In the genomic region with DNA sequence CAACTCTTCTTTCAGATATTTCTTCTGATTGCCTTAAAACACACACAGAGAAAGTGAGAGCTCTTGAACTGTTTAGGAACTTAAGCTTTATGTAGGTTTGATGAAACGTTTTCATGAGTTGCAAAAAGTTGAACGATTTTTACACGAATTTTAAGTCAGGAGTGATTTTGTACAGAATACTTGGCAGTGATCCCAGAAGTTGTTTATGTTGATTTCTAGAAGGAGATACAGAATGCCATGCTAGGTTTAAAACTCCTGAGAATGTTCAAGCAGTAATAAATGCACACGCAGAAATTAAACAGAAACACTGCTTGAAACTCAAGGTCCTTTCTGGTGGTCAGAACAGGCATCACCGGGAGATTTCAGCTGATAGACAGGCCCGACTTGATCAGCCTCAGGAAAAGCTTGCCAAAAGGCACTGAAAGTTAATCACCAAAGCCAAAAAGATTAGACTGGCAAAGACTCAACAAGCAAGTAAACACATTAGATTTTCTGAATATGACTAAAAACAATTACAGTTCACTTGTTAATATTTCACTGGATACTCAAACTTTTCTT, we compare ENCODE assay signal across 25 cellular contexts.
DNase-seq lines count a peak whose midpoint lies in the region; ATAC-seq, FAIRE-seq and TF ChIP-seq lines count a peak whose summit lies in the region.
"Had no signal": no experiment of that assay in that cellular context is flagged by ENCODE, and none has a peak within 500 bp of the region (broad histone marks: within the 10 kb centered on the region; RNA-seq: fewer than 3 reads in every experiment).

No MANE protein-coding gene starts in this region.

- no peaks in the 10 kb centered on the region for H3K36me3 Mint-ChIP-seq in activated CD4-positive, alpha-beta memory T cell treated with anti-CD3 and anti-CD28 coated beads, Interleukin-2, amount 10 ng/mL, durations not matched to agents 7 days and 5 days (ENCODE audit: low read depth)

- no peaks in the 10 kb centered on the region for H3K4me1 Mint-ChIP-seq in activated CD4-positive, alpha-beta memory T cell treated with anti-CD3 and anti-CD28 coated beads, Interleukin-2, amount 10 ng/mL, durations not matched to agents 7 days and 5 days
- H3K4me1 Mint-ChIP-seq: central memory CD8-positive, alpha-beta T cell had no signal

- CTCF ChIA-PET in Panc1 (lab: Charles Lee): no interaction called here
- CTCF ChIA-PET in activated CD4-positive, alpha-beta memory T cell treated with anti-CD3 and anti-CD28 coated beads, Interleukin-2, amount 10 ng/mL, durations not matched to agents 7 days and 5 days (lab: Charles Lee): no interaction called here

- no peak overlapping the region for H3K9ac ChIP-seq in liver (ENCODE audit: low read depth in 1 of 2, low read length in 2 of 2)

- TF ChIP-seq CTCF in Panc1 (IDR thresholded peaks at IDR 0.05): no peak
- TF ChIP-seq CTCF in liver (IDR thresholded peaks at IDR 0.05; ENCODE audit: low read depth, low read length, missing input control): peak; percentile 19
- no peak for TF ChIP-seq CTCF in upper lobe of right lung (IDR thresholded peaks at IDR 0.05)

- H3K4me1 ChIP-seq in Panc1 (ENCODE audit: control insufficient read depth, insufficient read depth, low read length) (peaks cover 28% of the 10 kb centered on the region), liver (ENCODE audit: control insufficient read depth in 4 of 4, insufficient read depth in 4 of 4, low read length in 3 of 4) (peaks cover 0 to 3% (median 1%) of the 10 kb centered on the region in 4 donors), upper lobe of right lung (no peaks in the 10 kb centered on the region)
- H3K4me1 ChIP-seq: transverse colon had no signal

- no peak overlapping the region for H3K4me3 Mint-ChIP-seq in activated CD4-positive, alpha-beta memory T cell treated with anti-CD3 and anti-CD28 coated beads, Interleukin-2, amount 10 ng/mL, durations not matched to agents 7 days and 5 days
- H3K4me3 Mint-ChIP-seq: activated T-cell treated with anti-CD3 and anti-CD28 coated beads, Interleukin-2, amount 50 U/mL, for 24 hours; central memory CD8-positive, alpha-beta T cell had no signal

- ATAC-seq in Panc1 (no peak), upper lobe of right lung (no peak)
- ATAC-seq: K562 had no signal

- BruUV-seq in Panc1 (replicated peaks; lab: Mats Ljungman, UMichigan): no TSS peak

- no peaks in the 10 kb centered on the region for H3K27me3 ChIP-seq in Panc1 (ENCODE audit: control insufficient read depth, insufficient read depth, low read length)
- H3K27me3 ChIP-seq in liver (ENCODE audit: control insufficient read depth in 4 of 4, insufficient read depth in 4 of 4, low read length in 3 of 4): no peaks in the 10 kb centered on the region
- no peaks in the 10 kb centered on the region for H3K27me3 ChIP-seq in upper lobe of right lung
- H3K27me3 ChIP-seq: neutrophil, stomach, transverse colon had no signal

- no peaks in the 10 kb centered on the region for H3K9me3 Mint-ChIP-seq in activated CD4-positive, alpha-beta memory T cell treated with anti-CD3 and anti-CD28 coated beads, Interleukin-2, amount 10 ng/mL, durations not matched to agents 7 days and 5 days
- H3K9me3 Mint-ChIP-seq: activated T-cell treated with anti-CD3 and anti-CD28 coated beads, Interleukin-2, amount 50 U/mL, for 24 hours; central memory CD8-positive, alpha-beta T cell had no signal

- intact Hi-C loops in Panc1 (cut with micrococcal nuclease; ENCODE audit: unreplicated experiment) (no loop called here), upper lobe of right lung (cut with DNase I) (no loop called here)

- no peaks in the 10 kb centered on the region for H3K9me3 ChIP-seq in Panc1 (ENCODE audit: control insufficient read depth, insufficient read depth, low read depth, low read length)
- no peaks in the 10 kb centered on the region for H3K9me3 ChIP-seq in liver (ENCODE audit: control insufficient read depth in 4 of 4, low read length in 3 of 4)
- H3K9me3 ChIP-seq in upper lobe of right lung: no peaks in the 10 kb centered on the region
- H3K9me3 ChIP-seq: neutrophil, stomach, transverse colon had no signal

- H3K4me3 ChIP-seq in Panc1 (ENCODE audit: low read depth in 2 of 2, low read length in 2 of 2): no peak overlapping the region
- no peak overlapping the region for H3K4me3 ChIP-seq in liver (ENCODE audit: low read depth in 1 of 3, low read length in 3 of 3)
- no peak overlapping the region for H3K4me3 ChIP-seq in upper lobe of right lung
- H3K4me3 ChIP-seq: K562, stomach, transverse colon had no signal

- H3K36me3 ChIP-seq in Panc1 (ENCODE audit: control insufficient read depth, insufficient read depth, low read length) (no peaks in the 10 kb centered on the region), liver (ENCODE audit: control insufficient read depth in 4 of 4, insufficient read depth in 3 of 4, low read depth in 1 of 4, low read length in 3 of 4) (no peaks in the 10 kb centered on the region), upper lobe of right lung (no peaks in the 10 kb centered on the region)
- H3K36me3 ChIP-seq: neutrophil, stomach, transverse colon had no signal

- FAIRE-seq in endometrium (lab: Jason Lieb, UNC): peak; percentile 31
- FAIRE-seq: K562 had no signal

- POLR2A ChIA-PET in Panc1 (lab: Charles Lee): no interaction called here
- POLR2A ChIA-PET in activated CD4-positive, alpha-beta memory T cell treated with anti-CD3 and anti-CD28 coated beads, Interleukin-2, amount 10 ng/mL, durations not matched to agents 7 days and 5 days (lab: Charles Lee): no interaction called here

- DNase-seq in D341Med (ENCODE audit: low spot score) (peak; percentile 52), Panc1 (ENCODE audit: low read depth, low spot score) (no peak), upper lobe of right lung (no peak), SK-N-DZ (ENCODE audit: low spot score) (no peak), amniotic stem cell (lab: John Stamatoyannopoulos, UW) (no peak)
- DNase-seq in activated CD4-positive, alpha-beta memory T cell treated with anti-CD3 and anti-CD28 coated beads, Interleukin-2, amount 10 ng/mL, durations not matched to agents 7 days and 5 days: no peak
- DNase-seq: activated CD4-positive, CD25-positive, alpha-beta regulatory T cell treated with anti-CD3 and anti-CD28 coated beads, Interleukin-2, amount 50 U/mL, for 72 hours; activated CD8-positive, alpha-beta memory T cell treated with anti-CD3 and anti-CD28 coated beads for 24 hours; activated T-cell treated with anti-CD3 and anti-CD28 coated beads, Interleukin-2, amount 50 U/mL, for 24 hours; amygdala; C1 segment of cervical spinal cord; erythroblast; GOT3; MM.1S; NCI-H1436; NCI-H510A treated with DMSO at 0.1 percent for 48 hours; retina; stomach; transverse colon had no signal

- H3K27me3 Mint-ChIP-seq in activated CD4-positive, alpha-beta memory T cell treated with anti-CD3 and anti-CD28 coated beads, Interleukin-2, amount 10 ng/mL, durations not matched to agents 7 days and 5 days: no peaks in the 10 kb centered on the region

- in situ Hi-C loops in Panc1 (cut with HindIII; ENCODE audit: low pct_unique_long_range_greater_than_20kb, low sequenced_read_pairs): no loop called here

- no peak overlapping the region for H3K27ac Mint-ChIP-seq in activated CD4-positive, alpha-beta memory T cell treated with anti-CD3 and anti-CD28 coated beads, Interleukin-2, amount 10 ng/mL, durations not matched to agents 7 days and 5 days
- H3K27ac Mint-ChIP-seq: activated T-cell treated with anti-CD3 and anti-CD28 coated beads, Interleukin-2, amount 50 U/mL, for 24 hours had no signal

- H3K27ac ChIP-seq in Panc1 (ENCODE audit: low read length): peak overlapping the region; percentile 100
- H3K27ac ChIP-seq in liver (ENCODE audit: low read depth in 1 of 2, low read length in 2 of 2): peak overlapping the region; percentile 3 to 42
- H3K27ac ChIP-seq in upper lobe of right lung: no peak overlapping the region
- H3K27ac ChIP-seq: neutrophil, RWPE1, stomach, transverse colon had no signal

- TF ChIP-seq RAD21 in liver (IDR thresholded peaks at IDR 0.05): peak in 1 of 2 donors; percentile 69

- WGBS in liver: 23% methylated on average over 6 of the region's 6 CpGs

TF ChIP-seq in liver, 16 proteins besides CTCF, POLR2A, EP300 and RAD21 (continues in another document):
- no peak for TF ChIP-seq HNF4G (IDR thresholded peaks at IDR 0.05)
- no peak for TF ChIP-seq RXRA (IDR thresholded peaks at IDR 0.05)
- no peak for TF ChIP-seq NR2F2 (IDR thresholded peaks at IDR 0.05)
- TF ChIP-seq FOXA1 (IDR thresholded peaks at IDR 0.05): no peak
- no peak for TF ChIP-seq SP1 (IDR thresholded peaks at IDR 0.05)
- TF ChIP-seq, protein P1, sequence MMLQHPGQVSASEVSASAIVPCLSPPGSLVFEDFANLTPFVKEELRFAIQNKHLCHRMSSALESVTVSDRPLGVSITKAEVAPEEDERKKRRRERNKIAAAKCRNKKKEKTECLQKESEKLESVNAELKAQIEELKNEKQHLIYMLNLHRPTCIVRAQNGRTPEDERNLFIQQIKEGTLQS (IDR thresholded peaks at IDR 0.05): no peak
- TF ChIP-seq GABPA (IDR thresholded peaks at IDR 0.05 in 1 of 2, conservative IDR thresholded peaks at IDR 0.05 in 1 of 2): no peak
- TF ChIP-seq JUND (IDR thresholded peaks at IDR 0.05): no peak
- TF ChIP-seq TAF1 (conservative IDR thresholded peaks at IDR 0.05): no peak
- TF ChIP-seq, protein P2, sequence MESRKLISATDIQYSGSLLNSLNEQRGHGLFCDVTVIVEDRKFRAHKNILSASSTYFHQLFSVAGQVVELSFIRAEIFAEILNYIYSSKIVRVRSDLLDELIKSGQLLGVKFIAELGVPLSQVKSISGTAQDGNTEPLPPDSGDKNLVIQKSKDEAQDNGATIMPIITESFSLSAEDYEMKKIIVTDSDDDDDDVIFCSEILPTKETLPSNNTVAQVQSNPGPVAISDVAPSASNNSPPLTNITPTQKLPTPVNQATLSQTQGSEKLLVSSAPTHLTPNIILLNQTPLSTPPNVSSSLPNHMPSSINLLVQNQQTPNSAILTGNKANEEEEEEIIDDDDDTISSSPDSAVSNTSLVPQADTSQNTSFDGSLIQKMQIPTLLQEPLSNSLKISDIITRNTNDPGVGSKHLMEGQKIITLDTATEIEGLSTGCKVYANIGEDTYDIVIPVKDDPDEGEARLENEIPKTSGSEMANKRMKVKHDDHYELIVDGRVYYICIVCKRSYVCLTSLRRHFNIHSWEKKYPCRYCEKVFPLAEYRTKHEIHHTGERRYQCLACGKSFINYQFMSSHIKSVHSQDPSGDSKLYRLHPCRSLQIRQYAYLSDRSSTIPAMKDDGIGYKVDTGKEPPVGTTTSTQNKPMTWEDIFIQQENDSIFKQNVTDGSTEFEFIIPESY (IDR thresholded peaks at IDR 0.05): no peak
- TF ChIP-seq YY1 (IDR thresholded peaks at IDR 0.05): no peak
